Comparison of ENCODE assay signal across 24 cellular contexts in the genomic region with DNA sequence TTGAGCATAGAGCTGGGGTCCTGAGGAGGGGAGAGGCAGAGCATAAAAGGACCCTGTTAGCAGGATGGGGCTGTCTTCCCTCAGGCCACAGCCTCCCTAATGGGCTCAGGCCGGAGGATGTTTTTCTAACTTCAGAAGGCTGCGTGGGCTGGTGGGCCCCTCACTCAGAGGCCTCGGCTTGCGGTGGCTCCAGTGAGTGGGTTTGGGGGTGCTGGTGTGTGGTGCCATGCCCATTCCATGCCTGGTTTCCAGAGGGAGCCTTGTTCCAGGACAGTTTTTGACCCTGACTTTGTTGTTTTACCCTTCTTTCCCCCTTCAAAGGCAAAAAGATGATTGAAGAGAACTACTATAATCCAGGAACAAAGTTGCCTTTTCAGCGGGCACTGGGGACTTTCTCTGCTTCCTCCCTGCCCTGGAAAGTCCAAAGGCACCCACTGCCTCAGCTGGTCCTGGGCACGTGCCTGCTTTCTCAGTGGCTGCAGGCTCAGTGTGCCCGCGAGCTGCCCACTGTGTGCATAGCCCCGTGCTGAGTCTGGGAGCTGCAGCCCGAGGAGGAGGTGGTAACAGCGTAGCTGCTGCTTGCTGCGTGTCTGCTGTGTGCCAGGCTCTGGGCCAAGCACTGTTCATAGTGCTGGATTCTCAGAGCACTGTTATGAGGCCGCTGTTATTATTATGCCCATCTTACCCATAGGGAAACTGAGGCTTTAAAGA. TPM values are rescaled to one million over a fixed set of nuclear protein-coding genes. Genes with fewer than 3 reads are reported as not detected.
DNase-seq lines count a peak whose midpoint lies in the region; ATAC-seq, FAIRE-seq and TF ChIP-seq lines count a peak whose summit lies in the region.
"Had no signal": no experiment of that assay in that cellular context is flagged by ENCODE, and none has a peak within 500 bp of the region (broad histone marks: within the 10 kb centered on the region; RNA-seq: fewer than 3 reads in every experiment).

No MANE protein-coding gene starts in this region.

- TF ChIP-seq CTCF in HepG2 (CRISPR knock-in tag; IDR thresholded peaks at IDR 0.05) (no peak), right lobe of liver (IDR thresholded peaks at IDR 0.05) (no peak), nephron progenitor cell (IDR thresholded peaks at IDR 0.05) (no peak)

- TF ChIP-seq POLR2A in HepG2 (IDR thresholded peaks at IDR 0.05; ENCODE audit: insufficient read depth in 1 of 2, low read depth in 2 of 2, low read length in 2 of 2) (0 out of 4 replicates have a peak, but pooled peaks of 1 of the 2 experiments have one; percentile 31), right lobe of liver (IDR thresholded peaks at IDR 0.05) (no peak)

- no peaks in the 10 kb centered on the region for H3K9me3 ChIP-seq in HepG2 (ENCODE audit: low read length)
- H3K9me3 ChIP-seq in right lobe of liver: no peaks in the 10 kb centered on the region

- peak overlapping the region; percentile 8; the same call in 1 of the 2 replicates for H3K4me2 ChIP-seq in HepG2 (ENCODE audit: low read depth, low read length)
- H3K4me2 ChIP-seq: BLaER1 treated with 17β-estradiol and CSF1 and Interleukin-3, amounts not matched to agents 10 nM and 100 nM had no signal

- H3K4me3 ChIP-seq in HepG2 (replicated peaks in 1 of 3; ENCODE audit: insufficient read depth in 1 of 3, low read depth in 2 of 3, low read length in 3 of 3) (peak overlapping the region in 1 of 3 experiments; percentile 0; a peak in 1 of 6 replicates), right lobe of liver (no peak overlapping the region)
- H3K4me3 ChIP-seq: BLaER1 treated with 17β-estradiol and CSF1 and Interleukin-3, amounts not matched to agents 10 nM and 100 nM; GM12878 had no signal

- no TSS peak for BruUV-seq in HepG2 (replicated peaks; lab: Mats Ljungman, UMichigan)

- peaks cover 45% of the 10 kb centered on the region for H3K4me1 Mint-ChIP-seq in nephron progenitor cell
- peaks cover 11% of the 10 kb centered on the region for H3K4me1 Mint-ChIP-seq in activated naive CD8-positive, alpha-beta T cell treated with anti-CD3 and anti-CD28 coated beads for 36 hours
- H3K4me1 Mint-ChIP-seq: B cell had no signal

- POLR2A ChIA-PET in HepG2 (lab: Yijun Ruan, JAX): interaction anchor here (1.1 to 4.7 kb wide), 3 partner anchors 8 to 12 kb away, joined by 3 to 31 read pairs (median 8); partner anchors contain the start of gene NKD1

- no peak overlapping the region for H3K27ac ChIP-seq in HepG2 (ENCODE audit: extremely low read length, insufficient read depth, low read length)
- no peak overlapping the region for H3K27ac ChIP-seq in right lobe of liver
- H3K27ac ChIP-seq: BLaER1 treated with 17β-estradiol and CSF1 and Interleukin-3, amounts not matched to agents 10 nM and 100 nM; HL-60 had no signal

- H3K27me3 ChIP-seq in HepG2 (ENCODE audit: control insufficient read depth in 1 of 2, insufficient read depth in 2 of 2, low read length in 2 of 2) (no peaks in the 10 kb centered on the region), right lobe of liver (no peaks in the 10 kb centered on the region)
- H3K27me3 ChIP-seq: BLaER1 treated with 17β-estradiol and CSF1 and Interleukin-3, amounts not matched to agents 10 nM and 100 nM had no signal

- peaks cover 75% of the 10 kb centered on the region for H3K36me3 Mint-ChIP-seq in nephron progenitor cell (ENCODE audit: low read depth)
- H3K36me3 Mint-ChIP-seq in activated naive CD8-positive, alpha-beta T cell treated with anti-CD3 and anti-CD28 coated beads for 36 hours: peaks cover 13% of the 10 kb centered on the region

- TF ChIP-seq RAD21 in HepG2 (CRISPR knock-in tag; IDR thresholded peaks at IDR 0.05): no peak

- H3K4me1 ChIP-seq in HepG2 (ENCODE audit: insufficient read depth, low read length) (peaks cover 91% of the 10 kb centered on the region), right lobe of liver (no peaks in the 10 kb centered on the region)

- intact Hi-C loops in HepG2 (cut with micrococcal nuclease; ENCODE audit: unreplicated experiment): no loop called here
- intact Hi-C loops in right lobe of liver (cut with DNase I): no loop called here

- in situ Hi-C loops in HepG2 (cut with HindIII; ENCODE audit: extremely low pct_ligation_motif_present, low pct_unique_long_range_greater_than_20kb): no loop called here

- H3K36me3 ChIP-seq in HepG2 (replicated peaks in 1 of 2; ENCODE audit: control insufficient read depth in 1 of 2, insufficient read depth in 2 of 2, low read length in 2 of 2) (peaks cover 64 to 96% of the 10 kb centered on the region in 2 experiments), right lobe of liver (no peaks in the 10 kb centered on the region)
- H3K36me3 ChIP-seq: BLaER1 treated with 17β-estradiol and CSF1 and Interleukin-3, amounts not matched to agents 10 nM and 100 nM had no signal

- no peak for FAIRE-seq in HepG2 (lab: Jason Lieb, UNC)
- FAIRE-seq: GM12878, H1 had no signal

- H3K9ac ChIP-seq in HepG2 (ENCODE audit: insufficient read depth, low read depth, low read length): no peak overlapping the region
- H3K9ac ChIP-seq: BLaER1 treated with 17β-estradiol and CSF1 and Interleukin-3, amounts not matched to agents 10 nM and 100 nM had no signal

- no peak overlapping the region for H2AFZ ChIP-seq in HepG2 (ENCODE audit: low read length)

- H3K79me2 ChIP-seq in HepG2 (ENCODE audit: insufficient read depth, low read length): peaks cover 96% of the 10 kb centered on the region

- ATAC-seq in HepG2: peak; percentile 3; the same call in 1 of the 3 replicates
- ATAC-seq in right lobe of liver: no peak
- ATAC-seq in GM21381 (IDR thresholded peaks at IDR 0.05; ENCODE audit: unreplicated experiment): no peak
- ATAC-seq: CD8-positive, alpha-beta T cell; GM12878 had no signal

- peaks cover 99% of the 10 kb centered on the region for H4K20me1 ChIP-seq in HepG2 (ENCODE audit: insufficient read depth, low read length)

- no peak for TF ChIP-seq EP300 in HepG2 (IDR thresholded peaks at IDR 0.05; ENCODE audit: low read depth in 2 of 2, low read length in 2 of 2)
- no peak for TF ChIP-seq EP300 in HepG2 (CRISPR knock-in tag; IDR thresholded peaks at IDR 0.05; ENCODE audit: borderline replicate concordance)

- peaks cover 17% of the 10 kb centered on the region for H3K9me3 Mint-ChIP-seq in nephron progenitor cell
- H3K9me3 Mint-ChIP-seq in activated naive CD8-positive, alpha-beta T cell treated with anti-CD3 and anti-CD28 coated beads for 36 hours: peaks cover 4% of the 10 kb centered on the region

- DNase-seq in HepG2 (ENCODE audit: low spot score): no peak
- no peak for DNase-seq in right lobe of liver
- no peak for DNase-seq in nephron progenitor cell
- DNase-seq in pons (ENCODE audit: low spot score): peak; percentile 39
- DNase-seq in NCI-H748 (lab: John Stamatoyannopoulos, UW; ENCODE audit: unreplicated experiment): no peak
- no peak for DNase-seq in activated naive CD8-positive, alpha-beta T cell treated with anti-CD3 and anti-CD28 coated beads for 36 hours
- DNase-seq in NOMO-1 treated with DMSO at 0.1 percent for 48 hours (lab: John Stamatoyannopoulos, UW; ENCODE audit: unreplicated experiment): no peak
- DNase-seq: 8988T; Calu3; CD8-positive, alpha-beta T cell; DMS 273 treated with DMSO at 0.1 percent for 48 hours; DMS53; DND-41; EL; H9; IMR-90 had no signal

- H3K27ac Mint-ChIP-seq in nephron progenitor cell: peak overlapping the region; percentile 91
- no peak overlapping the region for H3K27ac Mint-ChIP-seq in activated naive CD8-positive, alpha-beta T cell treated with anti-CD3 and anti-CD28 coated beads for 36 hours
- H3K27ac Mint-ChIP-seq: B cell; CD8-positive, alpha-beta T cell; H9 had no signal

- CTCF ChIA-PET in HepG2 (lab: Yijun Ruan, JAX; ENCODE audit: low intra/inter-chr PET ratio, low total read pairs): no interaction called here

- H3K4me3 Mint-ChIP-seq in nephron progenitor cell: no peak overlapping the region
- no peak overlapping the region for H3K4me3 Mint-ChIP-seq in activated naive CD8-positive, alpha-beta T cell treated with anti-CD3 and anti-CD28 coated beads for 36 hours
- H3K4me3 Mint-ChIP-seq: B cell; CD8-positive, alpha-beta T cell; H9 had no signal

- peaks cover 4% of the 10 kb centered on the region for H3K27me3 Mint-ChIP-seq in nephron progenitor cell (ENCODE audit: low read depth, poor library complexity)
- H3K27me3 Mint-ChIP-seq in activated naive CD8-positive, alpha-beta T cell treated with anti-CD3 and anti-CD28 coated beads for 36 hours: no peaks in the 10 kb centered on the region
- H3K27me3 Mint-ChIP-seq: B cell had no signal

- 92% methylated on average over 9 of the region's 13 CpGs for WGBS in HepG2 (ENCODE audit: low lambda C conversion rate)
- 100% methylated on average over 1 of the region's 13 CpGs for WGBS in right lobe of liver (ENCODE audit: insufficient coverage, low coverage, low lambda C conversion rate, missing lambda C conversion rate)

TF ChIP-seq in HepG2, 621 proteins besides CTCF, POLR2A, EP300 and RAD21 (continues in another document):
- TF ChIP-seq FOXK1 (CRISPR knock-in tag; IDR thresholded peaks at IDR 0.05; ENCODE audit: borderline replicate concordance, low read depth): no peak

RNA-seq across cellular contexts. Expression of gene NKD1, which starts 11.8 kb away (rescaled TPM):
- total RNA-seq in HepG2 (2016; rRNA removed; fragmentation: Illumina TruSeq; extraction: Trizol) (59.0 and 70.4 TPM in 2 replicates), right lobe of liver (1 to 10 TPM in 5 of 6 experiments, under 1 TPM in 1; 0.69 to 2.6 (median 2.1) TPM)
- 19.9 and 25.5 TPM in 2 replicates for total RNA-seq in HepG2 (2016; cell fraction: cytosol; rRNA removed; fragmentation: Illumina TruSeq; extraction: Trizol; ENCODE audit: low read depth)
- 50.0 and 70.7 TPM in 2 replicates for total RNA-seq in HepG2 (2016; cell fraction: insoluble cytoplasmic fraction; rRNA removed; fragmentation: Illumina TruSeq; extraction: Trizol)
- 136 and 148 TPM in 2 replicates for total RNA-seq in HepG2 (2016; cell fraction: membrane; rRNA removed; fragmentation: Illumina TruSeq; extraction: Trizol)
- total RNA-seq in HepG2 (2016; cell fraction: nucleus; rRNA removed; fragmentation: Illumina TruSeq; extraction: Trizol): 61.9 and 70.6 TPM in 2 replicates
- 86.1 and 121 TPM in 2 replicates for polyA plus RNA-seq in HepG2 (2011; rRNA removed)
- 22.3 and 49.7 TPM in 2 replicates for polyA plus RNA-seq in HepG2 (2011; cell fraction: cytosol; rRNA removed)
- polyA plus RNA-seq in HepG2 (2011; cell fraction: nucleus; rRNA removed): 150 and 275 TPM in 2 replicates
- 58.7 and 76.3 TPM in 2 replicates for polyA plus RNA-seq in HepG2 (2012)
- 106 and 127 TPM in 2 replicates for polyA plus RNA-seq in HepG2 (2016; cell fraction: cytosol; fragmentation: Illumina TruSeq; extraction: Trizol; ENCODE audit: low read depth)
- polyA plus RNA-seq in HepG2 (2016; cell fraction: insoluble cytoplasmic fraction; fragmentation: Illumina TruSeq; extraction: Trizol; ENCODE audit: low read depth): 95.8 and 124 TPM in 2 replicates
- 156 and 170 TPM in 2 replicates for polyA plus RNA-seq in HepG2 (2016; cell fraction: membrane; fragmentation: Illumina TruSeq; extraction: Trizol; ENCODE audit: low read depth)
- polyA plus RNA-seq in HepG2 (2016; cell fraction: nucleus; fragmentation: Illumina TruSeq; extraction: Trizol; ENCODE audit: insufficient read depth, low read depth): 155 and 169 TPM in 2 replicates
- polyA minus RNA-seq in HepG2 (2011; rRNA and poly(A)+ RNA removed; ENCODE audit: low replicate concordance): 0.02 and 110 TPM in 2 replicates
- 14.3 and 28.8 TPM in 2 replicates for polyA minus RNA-seq in HepG2 (2011; cell fraction: cytosol; rRNA and poly(A)+ RNA removed)
- polyA minus RNA-seq in HepG2 (2011; cell fraction: nucleus; rRNA and poly(A)+ RNA removed): 43.1 and 57.6 TPM in 2 replicates
- total RNA-seq in activated naive CD8-positive, alpha-beta T cell treated with anti-CD3 and anti-CD28 coated beads for 36 hours: under 1 TPM; 0.86 to 0.87 TPM
- total RNA-seq: G401, IMR-90 had no signal
- polyA plus RNA-seq: AG04450, IMR-90 had no signal

Comparison
In these comparisons a context has a peak if more than half of its experiments do, and no peak if none do; other contexts are left out.
1. RNA of gene NKD1, which starts 11.8 kb away (total RNA-seq): 19.9 to 148 TPM in HepG2; 0.69 to 2.6 TPM in right lobe of liver and 0.86 to 0.87 TPM in activated naive CD8-positive, alpha-beta T cell treated with anti-CD3 and anti-CD28 coated beads for 36 hours; every median in the first group is over 4 times any median in the second.